Comparison of ENCODE assay signal across 1 cellular context in genomic region chr1:52041551-52042185, GRCh38.
A peak's percentile ranks its signal among the peaks of the same experiment; 100 is the strongest.
TF ChIP-seq lines count a peak whose summit lies in the region.

No MANE protein-coding gene starts in this region.

TF ChIP-seq in HepG2, 621 proteins besides CTCF, POLR2A, EP300 and RAD21:
- TF ChIP-seq ZNF629 (CRISPR knock-in tag; conservative IDR thresholded peaks at IDR 0.05), result peak; percentile 63; the same call in 1 of the 2 replicates
- no peak for TF ChIP-seq ZNF660 (CRISPR knock-in tag; IDR thresholded peaks at IDR 0.05; ENCODE audit: borderline replicate concordance, low read depth)
- TF ChIP-seq ZNF644 (CRISPR knock-in tag; IDR thresholded peaks at IDR 0.05; ENCODE audit: low read depth), result no peak
TF ChIP-seq in HepG2: peak in this region for 1.
